ENCODE assay signal across 8 cellular contexts in the genomic region with DNA sequence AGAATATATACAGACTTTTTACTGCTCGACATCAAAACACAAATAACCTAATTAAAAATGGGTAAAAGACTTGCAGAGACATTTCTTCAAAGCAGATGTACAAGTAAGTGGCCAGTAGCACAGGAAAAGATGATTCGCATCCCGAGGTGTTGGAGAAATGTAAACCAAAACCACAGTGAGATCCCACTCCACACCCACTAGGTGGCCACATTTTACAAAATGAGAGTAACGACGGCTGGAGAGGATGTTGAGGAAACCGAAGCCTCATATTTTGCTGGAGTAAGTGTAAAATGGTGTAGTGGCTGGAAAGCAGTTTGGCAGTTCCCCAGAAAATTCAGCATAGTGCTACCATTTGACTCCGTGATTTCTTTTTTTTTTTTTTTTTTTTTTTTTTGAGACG. TPM values are rescaled to one million over a fixed set of nuclear protein-coding genes. Genes with fewer than 3 reads are reported as not detected.
DNase-seq lines count a peak whose midpoint lies in the region; ATAC-seq and TF ChIP-seq lines count a peak whose summit lies in the region.

No MANE protein-coding gene starts in this region.

- H3K27ac ChIP-seq in GM23248: no peak overlapping the region

- no peaks in the 10 kb centered on the region for H3K4me1 ChIP-seq in GM23248 (ENCODE audit: insufficient read depth)

- H3F3A ChIP-seq in GM23248 (ENCODE audit: insufficient read depth): no peaks in the 10 kb centered on the region

- peak overlapping the region; percentile 18 for H3K4me2 ChIP-seq in GM23248 (ENCODE audit: unreplicated experiment)

- H3K27me3 ChIP-seq in BJ (ENCODE audit: control insufficient read depth, insufficient read depth, low read length) (peaks cover 19% of the 10 kb centered on the region), GM23248 (replicated peaks; ENCODE audit: insufficient read depth) (peaks cover 51% of the 10 kb centered on the region)

- H3K36me3 ChIP-seq in BJ (ENCODE audit: control insufficient read depth, insufficient read depth, low read length) (no peaks in the 10 kb centered on the region), GM23248 (ENCODE audit: low read depth) (no peaks in the 10 kb centered on the region)

- H3K4me3 ChIP-seq in BJ (ENCODE audit: low read depth, low read length) (no peak overlapping the region), GM23248 (no peak overlapping the region), fibroblast of the aortic adventitia (ENCODE audit: low read depth, low read length) (no peak overlapping the region)

- TF ChIP-seq CTCF in BJ (IDR thresholded peaks at IDR 0.05; ENCODE audit: insufficient read depth, low read depth, low read length) (peak; percentile 58), fibroblast of the aortic adventitia (IDR thresholded peaks at IDR 0.05; ENCODE audit: insufficient read depth, low read length) (peak; percentile 80)

- no peaks in the 10 kb centered on the region for H3K9me2 ChIP-seq in GM23248 (ENCODE audit: insufficient read depth)

- no peak overlapping the region for H3K9ac ChIP-seq in GM23248

- no peaks in the 10 kb centered on the region for H4K20me1 ChIP-seq in GM23248 (ENCODE audit: insufficient read depth)

- no peaks in the 10 kb centered on the region for H3K9me3 ChIP-seq in GM23248 (ENCODE audit: low read depth)

- ATAC-seq in HG03469 (IDR thresholded peaks at IDR 0.05; ENCODE audit: unreplicated experiment) (no peak), HG03460 (IDR thresholded peaks at IDR 0.05; ENCODE audit: unreplicated experiment) (no peak)

- CTCF ChIA-PET in BJ (lab: Yijun Ruan, JAX): interaction anchor here (0.6 to 3.0 kb wide), 10 partner anchors 11 to 359 kb away, joined by 3 to 38 read pairs (median 8); no protein-coding TSS in a partner anchor

- peak; percentile 13 for DNase-seq in BJ (ENCODE audit: low read depth)
- DNase-seq in GM23248: peak; percentile 89
- peak; percentile 66 for DNase-seq in NCI-H2227 treated with DMSO at 0.1 percent for 48 hours (lab: John Stamatoyannopoulos, UW)
- peak; percentile 37 to 52 for DNase-seq in activated CD4-positive, alpha-beta T cell treated with anti-CD3 and anti-CD28 coated beads, Interleukin-2, amount 50 U/mL, for 48 hours
- DNase-seq in fibroblast of the aortic adventitia (ENCODE audit: low read depth): peak; percentile 75
- peak; percentile 36 for DNase-seq in non-pigmented ciliary epithelial cell (ENCODE audit: low read depth)

- POLR2A ChIA-PET in BJ (lab: Charles Lee): no interaction called here

- H2AFZ ChIP-seq in GM23248: no peak overlapping the region

- in situ Hi-C loops in GM23248 (cut with MboI): loop anchor here (5.0 kb wide), 1 partner anchor 302 kb away; no protein-coding TSS in a partner anchor

- H3K79me2 ChIP-seq in GM23248 (ENCODE audit: insufficient read depth): no peaks in the 10 kb centered on the region

- 5% methylated on average over 7 of the region's 8 CpGs for WGBS in GM23248 (ENCODE audit: low coverage in 1 of 2, low lambda C conversion rate in 2 of 2, missing lambda C conversion rate in 2 of 2), 2 experiments

RNA-seq across cellular contexts. Expression of a gene that starts 21.3 kb away (rescaled TPM):
- 5.0 and 10.3 TPM in 2 replicates for polyA plus RNA-seq in BJ (2011; rRNA removed)
- polyA minus RNA-seq in BJ (2011; rRNA and poly(A)+ RNA removed): 8.2 and 11.3 TPM in 2 replicates
- 2.7 and 3.1 TPM in 2 replicates for total RNA-seq in GM23248 (2014; rRNA removed; shearing (Covaris generic))
- polyA plus RNA-seq in GM23248 (2016; fragmentation: Nextera tagmentation; extraction: Ambion mirVana): 0.95 and 1.3 TPM in 2 replicates
- 0.98 and 1.6 TPM in 2 replicates for total RNA-seq in fibroblast of the aortic adventitia (ENCODE audit: low replicate concordance)

RNA-seq across cellular contexts. Expression of a gene that starts 24.1 kb away (rescaled TPM):
- not detected in 2 replicates for polyA plus RNA-seq in BJ (2011; rRNA removed)
- polyA minus RNA-seq in BJ (2011; rRNA and poly(A)+ RNA removed): not detected in 2 replicates
- not detected in 2 replicates for total RNA-seq in GM23248 (2014; rRNA removed; shearing (Covaris generic))
- not detected in 2 replicates for polyA plus RNA-seq in GM23248 (2016; fragmentation: Nextera tagmentation; extraction: Ambion mirVana)
- not detected in 2 replicates for total RNA-seq in fibroblast of the aortic adventitia (ENCODE audit: low replicate concordance)

Comparison
In these comparisons a context has a peak if more than half of its experiments do, and no peak if none do; other contexts are left out.
1. DNase-seq: peak in every context shown above with its lines; median percentile 89 in GM23248; 75 in fibroblast of the aortic adventitia; 66 in NCI-H2227 treated with DMSO at 0.1 percent for 48 hours; 44 in activated CD4-positive, alpha-beta T cell treated with anti-CD3 and anti-CD28 coated beads, Interleukin-2, amount 50 U/mL, for 48 hours; 36 in non-pigmented ciliary epithelial cell; 13 in BJ.